1 cellular context compared by ENCODE assay signal in the genomic region with DNA sequence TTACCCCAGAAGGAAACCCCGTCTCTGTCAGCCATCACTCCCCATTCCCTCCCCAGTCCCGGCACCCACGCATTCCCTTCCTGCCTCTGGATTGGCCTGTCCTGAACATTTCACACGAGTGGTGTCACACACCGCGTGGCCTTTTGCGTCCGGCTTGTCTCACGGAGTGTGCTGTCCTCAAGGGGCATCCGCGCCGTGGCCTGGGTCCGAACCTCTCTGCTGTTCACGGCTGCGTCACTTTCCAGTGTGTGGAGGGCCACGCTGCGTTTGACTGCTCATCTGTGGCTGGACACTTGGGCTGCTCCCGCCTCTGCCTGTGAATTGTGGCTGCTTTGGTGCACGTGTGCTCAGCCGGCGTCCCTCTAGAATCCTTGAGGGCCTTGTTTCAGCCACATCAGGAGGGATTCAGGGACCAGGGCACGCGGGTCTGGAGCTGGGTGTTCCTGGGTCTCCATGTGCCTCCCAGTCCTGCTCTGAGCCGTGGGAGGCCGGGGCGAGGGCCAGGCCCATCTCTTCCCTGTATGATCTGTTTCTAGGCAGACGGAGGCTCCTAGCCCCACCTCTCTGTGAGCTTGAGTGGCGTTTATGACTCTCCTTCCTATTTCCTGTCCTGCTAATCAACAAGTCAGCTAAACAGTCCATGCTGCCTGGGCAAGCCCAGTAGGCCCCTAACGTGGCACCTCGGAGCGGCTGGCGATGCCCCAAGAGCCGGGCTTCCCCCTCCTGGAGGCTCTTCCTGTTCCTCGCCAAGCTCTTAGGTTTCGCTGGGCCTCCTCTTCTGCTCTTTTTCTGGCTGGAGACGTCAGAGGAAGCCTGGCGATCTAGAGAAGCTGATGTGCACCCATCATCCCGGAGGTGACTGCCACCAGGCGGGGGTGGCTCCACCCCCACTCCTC.
TF ChIP-seq lines count a peak whose summit lies in the region.

No MANE protein-coding gene starts in this region.

TF ChIP-seq in WTC11, 78 proteins besides CTCF, POLR2A, EP300 and RAD21 (continued from another document):
- TF ChIP-seq, protein P1, sequence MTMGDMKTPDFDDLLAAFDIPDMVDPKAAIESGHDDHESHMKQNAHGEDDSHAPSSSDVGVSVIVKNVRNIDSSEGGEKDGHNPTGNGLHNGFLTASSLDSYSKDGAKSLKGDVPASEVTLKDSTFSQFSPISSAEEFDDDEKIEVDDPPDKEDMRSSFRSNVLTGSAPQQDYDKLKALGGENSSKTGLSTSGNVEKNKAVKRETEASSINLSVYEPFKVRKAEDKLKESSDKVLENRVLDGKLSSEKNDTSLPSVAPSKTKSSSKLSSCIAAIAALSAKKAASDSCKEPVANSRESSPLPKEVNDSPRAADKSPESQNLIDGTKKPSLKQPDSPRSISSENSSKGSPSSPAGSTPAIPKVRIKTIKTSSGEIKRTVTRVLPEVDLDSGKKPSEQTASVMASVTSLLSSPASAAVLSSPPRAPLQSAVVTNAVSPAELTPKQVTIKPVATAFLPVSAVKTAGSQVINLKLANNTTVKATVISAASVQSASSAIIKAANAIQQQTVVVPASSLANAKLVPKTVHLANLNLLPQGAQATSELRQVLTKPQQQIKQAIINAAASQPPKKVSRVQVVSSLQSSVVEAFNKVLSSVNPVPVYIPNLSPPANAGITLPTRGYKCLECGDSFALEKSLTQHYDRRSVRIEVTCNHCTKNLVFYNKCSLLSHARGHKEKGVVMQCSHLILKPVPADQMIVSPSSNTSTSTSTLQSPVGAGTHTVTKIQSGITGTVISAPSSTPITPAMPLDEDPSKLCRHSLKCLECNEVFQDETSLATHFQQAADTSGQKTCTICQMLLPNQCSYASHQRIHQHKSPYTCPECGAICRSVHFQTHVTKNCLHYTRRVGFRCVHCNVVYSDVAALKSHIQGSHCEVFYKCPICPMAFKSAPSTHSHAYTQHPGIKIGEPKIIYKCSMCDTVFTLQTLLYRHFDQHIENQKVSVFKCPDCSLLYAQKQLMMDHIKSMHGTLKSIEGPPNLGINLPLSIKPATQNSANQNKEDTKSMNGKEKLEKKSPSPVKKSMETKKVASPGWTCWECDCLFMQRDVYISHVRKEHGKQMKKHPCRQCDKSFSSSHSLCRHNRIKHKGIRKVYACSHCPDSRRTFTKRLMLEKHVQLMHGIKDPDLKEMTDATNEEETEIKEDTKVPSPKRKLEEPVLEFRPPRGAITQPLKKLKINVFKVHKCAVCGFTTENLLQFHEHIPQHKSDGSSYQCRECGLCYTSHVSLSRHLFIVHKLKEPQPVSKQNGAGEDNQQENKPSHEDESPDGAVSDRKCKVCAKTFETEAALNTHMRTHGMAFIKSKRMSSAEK (CRISPR knock-in tag; IDR thresholded peaks at IDR 0.05; ENCODE audit: borderline replicate concordance) = no peak
